26 cellular contexts compared by ENCODE assay signal in the genomic region with DNA sequence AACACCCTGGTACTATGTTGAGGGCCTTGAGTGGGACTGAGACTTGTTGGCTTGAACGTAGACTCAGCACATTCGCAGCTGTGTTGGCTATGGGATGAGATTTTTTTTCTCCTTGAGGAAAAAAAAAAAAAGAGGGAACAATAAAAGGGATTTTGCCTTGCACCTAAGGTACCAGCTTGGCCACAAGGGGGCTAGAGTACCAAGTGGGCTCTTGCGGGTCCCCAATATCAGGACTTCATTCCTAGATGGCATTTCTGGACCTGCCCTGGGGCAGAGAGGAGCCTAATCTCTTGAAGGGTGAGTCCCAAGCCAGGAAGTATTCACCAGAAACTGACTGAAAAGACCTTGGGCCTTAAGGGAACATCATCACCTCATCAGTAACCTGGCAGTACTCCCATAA.
DNase-seq lines count a peak whose midpoint lies in the region; ATAC-seq and TF ChIP-seq lines count a peak whose summit lies in the region.
"Had no signal": no experiment of that assay in that cellular context is flagged by ENCODE, and none has a peak within 500 bp of the region (broad histone marks: within the 10 kb centered on the region; RNA-seq: fewer than 3 reads in every experiment).

No MANE protein-coding gene starts in this region.

- H3K9me3 Mint-ChIP-seq in WTC11, result peaks cover 39% of the 10 kb centered on the region
- H3K9me3 Mint-ChIP-seq in activated T-helper 17 cell treated with anti-CD3 and anti-CD28 coated beads, Interleukin-2, amount 50 U/mL, for 72 hours, result peaks cover 5% of the 10 kb centered on the region
- H3K9me3 Mint-ChIP-seq in activated CD8-positive, alpha-beta T cell treated with anti-CD3 and anti-CD28 coated beads, Interleukin-2, amount 10 ng/mL, durations not matched to agents 7 days and 5 days (ENCODE audit: insufficient read depth), result peaks cover 27% of the 10 kb centered on the region

- H3K4me1 ChIP-seq in neuron (ENCODE audit: insufficient read depth, low read length), result no peaks in the 10 kb centered on the region
- H3K4me1 ChIP-seq: esophagus muscularis mucosa, left lung had no signal

- H3K36me3 ChIP-seq in neuron (ENCODE audit: insufficient read depth, low read length), result no peaks in the 10 kb centered on the region
- H3K36me3 ChIP-seq: esophagus muscularis mucosa, left lung had no signal

- POLR2A ChIA-PET in WTC11 (lab: Charles Lee), result no interaction called here
- POLR2A ChIA-PET in activated CD8-positive, alpha-beta T cell treated with anti-CD3 and anti-CD28 coated beads, Interleukin-2, amount 10 ng/mL, durations not matched to agents 7 days and 5 days (lab: Charles Lee), result no interaction called here

- peaks cover 11% of the 10 kb centered on the region for H3K4me1 Mint-ChIP-seq in WTC11
- H3K4me1 Mint-ChIP-seq in activated T-helper 17 cell treated with anti-CD3 and anti-CD28 coated beads, Interleukin-2, amount 50 U/mL, for 72 hours, result no peaks in the 10 kb centered on the region
- no peaks in the 10 kb centered on the region for H3K4me1 Mint-ChIP-seq in activated CD8-positive, alpha-beta T cell treated with anti-CD3 and anti-CD28 coated beads, Interleukin-2, amount 10 ng/mL, durations not matched to agents 7 days and 5 days (ENCODE audit: low read depth)

- intact Hi-C loops in posterior cingulate gyrus (cut with DNase I), result no loop called here

- no peaks in the 10 kb centered on the region; the same call in 1 of the 2 replicates for H3K27me3 Mint-ChIP-seq in WTC11 (ENCODE audit: low read depth)
- H3K27me3 Mint-ChIP-seq in activated T-helper 17 cell treated with anti-CD3 and anti-CD28 coated beads, Interleukin-2, amount 50 U/mL, for 72 hours, result no peaks in the 10 kb centered on the region
- H3K27me3 Mint-ChIP-seq in activated CD8-positive, alpha-beta T cell treated with anti-CD3 and anti-CD28 coated beads, Interleukin-2, amount 10 ng/mL, durations not matched to agents 7 days and 5 days (ENCODE audit: low read depth), result no peaks in the 10 kb centered on the region
- H3K27me3 Mint-ChIP-seq: activated T-cell treated with anti-CD3 and anti-CD28 coated beads, Interleukin-2, amount 50 U/mL, for 24 hours; effector memory CD8-positive, alpha-beta T cell; stimulated activated naive CD8-positive, alpha-beta T cell treated with anti-CD3 and anti-CD28 coated beads, Interleukin-15, Interleukin-2, amounts not matched to agents 100 ng/mL and 50 ng/mL, for 24 hours had no signal

- in situ Hi-C loops in ACHN (cut with HindIII; ENCODE audit: low pct_ligation_motif_present, low pct_unique_long_range_greater_than_20kb, low sequenced_read_pairs), result no loop called here

- CTCF ChIA-PET in WTC11 (lab: Charles Lee), result interaction anchor here (0.7 kb wide), 3 partner anchors 48 to 1456 kb away, joined by 3 to 4 read pairs (median 4); no protein-coding TSS in a partner anchor
- CTCF ChIA-PET in activated CD8-positive, alpha-beta T cell treated with anti-CD3 and anti-CD28 coated beads, Interleukin-2, amount 10 ng/mL, durations not matched to agents 7 days and 5 days (lab: Charles Lee), result no interaction called here

- H3K4me3 Mint-ChIP-seq in WTC11, result no peak overlapping the region
- H3K4me3 Mint-ChIP-seq in activated T-helper 17 cell treated with anti-CD3 and anti-CD28 coated beads, Interleukin-2, amount 50 U/mL, for 72 hours, result no peak overlapping the region
- no peak overlapping the region for H3K4me3 Mint-ChIP-seq in activated CD8-positive, alpha-beta T cell treated with anti-CD3 and anti-CD28 coated beads, Interleukin-2, amount 10 ng/mL, durations not matched to agents 7 days and 5 days
- H3K4me3 Mint-ChIP-seq: activated T-cell treated with anti-CD3 and anti-CD28 coated beads, Interleukin-2, amount 50 U/mL, for 24 hours; effector memory CD8-positive, alpha-beta T cell; stimulated activated naive CD8-positive, alpha-beta T cell treated with anti-CD3 and anti-CD28 coated beads, Interleukin-15, Interleukin-2, amounts not matched to agents 100 ng/mL and 50 ng/mL, for 24 hours had no signal

- ATAC-seq in WTC11, result peak; percentile 82
- no peak for ATAC-seq in activated T-helper 17 cell treated with anti-CD3 and anti-CD28 coated beads, Interleukin-2, amount 50 U/mL, for 72 hours (replicated peaks)
- ATAC-seq in activated CD8-positive, alpha-beta T cell treated with anti-CD3 and anti-CD28 coated beads, Interleukin-2, amount 10 ng/mL, durations not matched to agents 7 days and 5 days, result no peak
- ATAC-seq: effector memory CD8-positive, alpha-beta T cell had no signal

- H3K27me3 ChIP-seq in neuron (ENCODE audit: insufficient read depth, low read length), result no peaks in the 10 kb centered on the region
- H3K27me3 ChIP-seq: esophagus muscularis mucosa, left lung had no signal

- H3K27ac Mint-ChIP-seq in WTC11, result no peak overlapping the region
- no peak overlapping the region for H3K27ac Mint-ChIP-seq in activated T-helper 17 cell treated with anti-CD3 and anti-CD28 coated beads, Interleukin-2, amount 50 U/mL, for 72 hours
- H3K27ac Mint-ChIP-seq in activated CD8-positive, alpha-beta T cell treated with anti-CD3 and anti-CD28 coated beads, Interleukin-2, amount 10 ng/mL, durations not matched to agents 7 days and 5 days, result no peak overlapping the region
- H3K27ac Mint-ChIP-seq: activated T-cell treated with anti-CD3 and anti-CD28 coated beads, Interleukin-2, amount 50 U/mL, for 24 hours; effector memory CD8-positive, alpha-beta T cell; stimulated activated naive CD8-positive, alpha-beta T cell treated with anti-CD3 and anti-CD28 coated beads, Interleukin-15, Interleukin-2, amounts not matched to agents 100 ng/mL and 50 ng/mL, for 24 hours had no signal

- DNase-seq in ACHN (peak; percentile 10), HT-29 (ENCODE audit: low spot score) (peak; percentile 2), WTC11 (ENCODE audit: low spot score) (peak; percentile 43), posterior cingulate gyrus (no peak), RKO (ENCODE audit: low spot score) (no peak)
- DNase-seq in activated CD8-positive, alpha-beta T cell treated with anti-CD3 and anti-CD28 coated beads, Interleukin-2, amount 10 ng/mL, durations not matched to agents 7 days and 5 days, result no peak
- DNase-seq: activated CD4-positive, alpha-beta T cell treated with anti-CD3 and anti-CD28 coated beads for 48 hours; activated gamma-delta T cell treated with Interleukin-2 at 50 U/mL for 16 hours; activated T-cell treated with anti-CD3 and anti-CD28 coated beads, Interleukin-2, amount 50 U/mL, for 24 hours; caudate nucleus; cortex of kidney; DND-41; effector memory CD8-positive, alpha-beta T cell; Kasumi-1; mesenchymal stem cell; NCI-H1092 treated with DMSO at 0.1 percent for 48 hours; NCI-H187; NCI-H226; OCI-M1; SK-N-SH; T-helper 2 cell had no signal

- peak; percentile 29; the same call in 1 of the 2 replicates for TF ChIP-seq CTCF in WTC11 (IDR thresholded peaks at IDR 0.05)

- H3K36me3 Mint-ChIP-seq in WTC11, result peaks cover 10% of the 10 kb centered on the region
- no peaks in the 10 kb centered on the region for H3K36me3 Mint-ChIP-seq in activated T-helper 17 cell treated with anti-CD3 and anti-CD28 coated beads, Interleukin-2, amount 50 U/mL, for 72 hours (ENCODE audit: low read depth)
- H3K36me3 Mint-ChIP-seq in activated CD8-positive, alpha-beta T cell treated with anti-CD3 and anti-CD28 coated beads, Interleukin-2, amount 10 ng/mL, durations not matched to agents 7 days and 5 days (ENCODE audit: low read depth), result no peaks in the 10 kb centered on the region

- no peaks in the 10 kb centered on the region for H3K9me3 ChIP-seq in neuron (ENCODE audit: low read length)

- no peak overlapping the region for H3K4me3 ChIP-seq in neuron (ENCODE audit: low read length)
- H3K4me3 ChIP-seq: esophagus muscularis mucosa, left lung had no signal

- peak overlapping the region; percentile 3 for H2AFZ ChIP-seq in neuron (ENCODE audit: low read depth, low read length)

TF ChIP-seq in WTC11, 78 proteins besides CTCF, POLR2A, EP300 and RAD21:
- TF ChIP-seq ATF1 (CRISPR knock-in tag; IDR thresholded peaks at IDR 0.05) (no peak), OVOL2 (CRISPR knock-in tag; IDR thresholded peaks at IDR 0.05; ENCODE audit: borderline replicate concordance) (no peak), RORB (CRISPR knock-in tag; IDR thresholded peaks at IDR 0.05) (no peak), ZNF396 (CRISPR knock-in tag; IDR thresholded peaks at IDR 0.05; ENCODE audit: borderline replicate concordance) (no peak), NR1H2 (CRISPR knock-in tag; IDR thresholded peaks at IDR 0.05) (no peak), ZNF416 (CRISPR knock-in tag; IDR thresholded peaks at IDR 0.05) (no peak), ZNF423 (CRISPR knock-in tag; IDR thresholded peaks at IDR 0.05) (no peak)
- TF ChIP-seq, protein P1, sequence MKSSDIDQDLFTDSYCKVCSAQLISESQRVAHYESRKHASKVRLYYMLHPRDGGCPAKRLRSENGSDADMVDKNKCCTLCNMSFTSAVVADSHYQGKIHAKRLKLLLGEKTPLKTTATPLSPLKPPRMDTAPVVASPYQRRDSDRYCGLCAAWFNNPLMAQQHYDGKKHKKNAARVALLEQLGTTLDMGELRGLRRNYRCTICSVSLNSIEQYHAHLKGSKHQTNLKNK (CRISPR knock-in tag; IDR thresholded peaks at IDR 0.05), result no peak

Comparison
In these comparisons a context has a peak if more than half of its experiments do, and no peak if none do; other contexts are left out.
1. DNase-seq: peak in ACHN (single experiment), HT-29 (single experiment) and WTC11 (single experiment); none in posterior cingulate gyrus (0 of 10), RKO (single experiment) and activated CD8-positive, alpha-beta T cell treated with anti-CD3 and anti-CD28 coated beads, Interleukin-2, amount 10 ng/mL, durations not matched to agents 7 days and 5 days (single experiment).